In genomic region chr5:160605266-160605665, GRCh38 we compare ENCODE assay signal across 29 cellular contexts.
A peak's percentile ranks its signal among the peaks of the same experiment; 100 is the strongest.
DNase-seq lines count a peak whose midpoint lies in the region; ATAC-seq and FAIRE-seq lines count a peak whose summit lies in the region.
"Had no signal": no experiment of that assay in that cellular context is flagged by ENCODE, and none has a peak within 500 bp of the region (broad histone marks: within the 10 kb centered on the region; RNA-seq: fewer than 3 reads in every experiment).

No MANE protein-coding gene starts in this region.

- DNase-seq in GM18507 (ENCODE audit: extremely low spot score, insufficient read length, low read depth) (no peak), cerebellum (ENCODE audit: low spot score) (peak; percentile 83), hypothalamus (lab: John Stamatoyannopoulos, UW) (no peak), NCI-H1048 (lab: John Stamatoyannopoulos, UW) (no peak), 8988T (no peak)
- DNase-seq: activated CD4-positive, alpha-beta T cell treated with anti-CD3 and anti-CD28 coated beads for 36 hours; activated CD8-positive, alpha-beta memory T cell treated with anti-CD3 and anti-CD28 coated beads, Interleukin-2, amount 50 U/mL, for 48 hours; activated CD8-positive, alpha-beta T cell treated with anti-CD3 and anti-CD28 coated beads for 36 hours; activated naive CD4-positive, alpha-beta T cell treated with anti-CD3 and anti-CD28 coated beads, Interleukin-2, amount 10 ng/mL, durations not matched to agents 7 days and 5 days; adrenal gland; brain microvascular endothelial cell; DMS 273 treated with DMSO at 0.1 percent for 48 hours; foreskin melanocyte; heart right ventricle; HFFc6; Kasumi-1; kidney; midbrain; naive B cell; NCI-H1436 treated with DMSO at 0.1 percent for 48 hours; NCI-H345; NCI-H69; right lobe of liver; SHP77; stomach had no signal

- ATAC-seq in GM21360 (IDR thresholded peaks at IDR 0.05; ENCODE audit: unreplicated experiment) (peak; percentile 70), HG03103 (IDR thresholded peaks at IDR 0.05; ENCODE audit: low read depth, unreplicated experiment) (peak; percentile 71)
- ATAC-seq: activated CD8-positive, alpha-beta T cell treated with anti-CD3 and anti-CD28 coated beads for 36 hours; heart right ventricle; Panc1; right lobe of liver had no signal

- peak; percentile 63 for FAIRE-seq in GM18507 (lab: Jason Lieb, UNC)
- FAIRE-seq: H1, kidney had no signal
